Comparison of ENCODE assay signal across 3 cellular contexts in genomic region chr17:6857336-6857735, GRCh38.
TF ChIP-seq lines count a peak whose summit lies in the region.

No MANE protein-coding gene starts in this region.

TF ChIP-seq in liver, 16 proteins besides CTCF, POLR2A, EP300 and RAD21:
- no peak for TF ChIP-seq HNF4A (conservative IDR thresholded peaks at IDR 0.05)
- TF ChIP-seq MAX (IDR thresholded peaks at IDR 0.05): no peak
- TF ChIP-seq NR2F2 (IDR thresholded peaks at IDR 0.05): no peak
- no peak for TF ChIP-seq GABPA (IDR thresholded peaks at IDR 0.05 in 1 of 2, conservative IDR thresholded peaks at IDR 0.05 in 1 of 2)
- TF ChIP-seq REST (IDR thresholded peaks at IDR 0.05): no peak
- no peak for TF ChIP-seq ZBTB33 (IDR thresholded peaks at IDR 0.05)
- TF ChIP-seq FOXA2 (IDR thresholded peaks at IDR 0.05): no peak
- TF ChIP-seq YY1 (IDR thresholded peaks at IDR 0.05): no peak
- TF ChIP-seq HNF4G (IDR thresholded peaks at IDR 0.05): no peak
- no peak for TF ChIP-seq JUND (IDR thresholded peaks at IDR 0.05)
- TF ChIP-seq EGR1 (IDR thresholded peaks at IDR 0.05; ENCODE audit: low read depth in 2 of 2): no peak
- no peak for TF ChIP-seq FOXA1 (IDR thresholded peaks at IDR 0.05)
- TF ChIP-seq ATF3 (IDR thresholded peaks at IDR 0.05): no peak
- no peak for TF ChIP-seq SP1 (IDR thresholded peaks at IDR 0.05)
- TF ChIP-seq RXRA (IDR thresholded peaks at IDR 0.05): no peak
- no peak for TF ChIP-seq TAF1 (conservative IDR thresholded peaks at IDR 0.05)

TF ChIP-seq in HepG2, 621 proteins besides CTCF, POLR2A, EP300 and RAD21:
- TF ChIP-seq ATRX (CRISPR knock-in tag; IDR thresholded peaks at IDR 0.05; ENCODE audit: borderline replicate concordance) (no peak), ZNF512 (CRISPR knock-in tag; IDR thresholded peaks at IDR 0.05) (no peak), FOXJ3 (CRISPR knock-in tag; IDR thresholded peaks at IDR 0.05; ENCODE audit: borderline replicate concordance) (no peak), ZNF101 (CRISPR knock-in tag; IDR thresholded peaks at IDR 0.05; ENCODE audit: borderline replicate concordance, low read depth) (no peak), SOX13 (IDR thresholded peaks at IDR 0.05) (no peak), SOX13 (CRISPR knock-in tag; conservative IDR thresholded peaks at IDR 0.05 in 1 of 2, IDR thresholded peaks at IDR 0.05 in 1 of 2) (no peak), NFKB2 (CRISPR knock-in tag; IDR thresholded peaks at IDR 0.05; ENCODE audit: borderline replicate concordance) (no peak), AKAP8 (CRISPR knock-in tag; IDR thresholded peaks at IDR 0.05) (no peak), HNRNPUL1 (IDR thresholded peaks at IDR 0.05; ENCODE audit: low read depth, low read length) (no peak), MTA1 (CRISPR knock-in tag; IDR thresholded peaks at IDR 0.05; ENCODE audit: borderline replicate concordance) (no peak), MAX (IDR thresholded peaks at IDR 0.05) (no peak)

TF ChIP-seq in GM12878, 131 proteins besides CTCF, POLR2A, EP300 and RAD21:
- no peak for TF ChIP-seq ETV6 (conservative IDR thresholded peaks at IDR 0.05 in 1 of 2, IDR thresholded peaks at IDR 0.05 in 1 of 2; ENCODE audit: borderline replicate concordance in 1 of 2, low read depth in 1 of 2)
- no peak for TF ChIP-seq SKIL (IDR thresholded peaks at IDR 0.05; ENCODE audit: low read depth, poor library complexity, severe bottlenecking)
- 0 out of 4 replicates have a peak, but pooled peaks of 1 of the 2 experiments have one; percentile 15 for TF ChIP-seq IKZF2 (IDR thresholded peaks at IDR 0.05)
- peak; percentile 38; the same call in 1 of the 2 replicates for TF ChIP-seq IKZF1 (conservative IDR thresholded peaks at IDR 0.05)
- TF ChIP-seq MYB (IDR thresholded peaks at IDR 0.05; ENCODE audit: borderline replicate concordance, low read depth, low read length): no peak
- no peak for TF ChIP-seq IRF3 (IDR thresholded peaks at IDR 0.05)
- peak; percentile 42; the same call in 1 of the 2 replicates for TF ChIP-seq MTA2 (IDR thresholded peaks at IDR 0.05; ENCODE audit: low read depth)
- TF ChIP-seq RBBP5 (conservative IDR thresholded peaks at IDR 0.05): no peak
- TF ChIP-seq ATF7 (IDR thresholded peaks at IDR 0.05; ENCODE audit: low read depth): no peak
- no peak for TF ChIP-seq RFX5 (IDR thresholded peaks at IDR 0.05; ENCODE audit: low read depth, low read length)
- TF ChIP-seq NR2F1 (conservative IDR thresholded peaks at IDR 0.05): 0 out of 2 replicates have a peak, but pooled peaks have one; percentile 15
- TF ChIP-seq MLLT1 (IDR thresholded peaks at IDR 0.05): no peak
- TF ChIP-seq HCFC1 (IDR thresholded peaks at IDR 0.05; ENCODE audit: low read length): no peak
- no peak for TF ChIP-seq E2F8 (IDR thresholded peaks at IDR 0.05; ENCODE audit: low read depth, partially characterized antibody)
- no peak for TF ChIP-seq ZZZ3 (IDR thresholded peaks at IDR 0.05; ENCODE audit: control insufficient read depth, insufficient read length, low read depth)
- TF ChIP-seq FOS (IDR thresholded peaks at IDR 0.05; ENCODE audit: borderline replicate concordance, extremely low read depth, insufficient read length): no peak
- peak; percentile 43 for TF ChIP-seq MEF2B (IDR thresholded peaks at IDR 0.05; ENCODE audit: partially characterized antibody, poor library complexity, severe bottlenecking)
TF ChIP-seq in GM12878: peak in this region for 5.
